Comparison of ENCODE assay signal across 29 cellular contexts in the genomic region with DNA sequence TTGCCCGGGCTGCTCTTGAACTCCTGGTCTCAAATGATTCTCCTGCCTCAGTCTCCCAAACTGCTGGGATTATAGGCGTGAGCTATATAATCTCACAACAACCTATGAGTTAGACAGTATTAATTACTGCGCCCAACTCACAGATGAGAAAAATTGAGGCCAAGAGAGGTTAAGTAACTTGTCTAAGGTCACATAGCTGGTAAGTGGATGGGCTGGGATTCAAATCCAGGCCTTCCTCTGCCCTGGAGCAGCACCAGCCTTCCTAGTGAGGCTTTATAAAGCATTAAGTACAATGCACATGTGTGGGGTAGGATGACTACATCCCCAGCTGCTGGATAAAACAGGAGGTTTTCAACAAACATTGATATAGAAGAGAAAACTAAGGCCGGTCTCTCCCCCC.
"Had no signal": no experiment of that assay in that cellular context is flagged by ENCODE, and none has a peak within 500 bp of the region (broad histone marks: within the 10 kb centered on the region; RNA-seq: fewer than 3 reads in every experiment).

No MANE protein-coding gene starts in this region.

- H3K27me3 ChIP-seq: dorsolateral prefrontal cortex, esophagus squamous epithelium, gastrocnemius medialis, heart right ventricle, left lung had no signal

- FAIRE-seq: endometrium, islet of Langerhans, keratinocyte had no signal

- H3K4me1 Mint-ChIP-seq: endodermal cell, mesothelial cell of epicardium had no signal

- H3K27me3 Mint-ChIP-seq: effector memory CD8-positive, alpha-beta T cell; naive B cell; naive thymus-derived CD8-positive, alpha-beta T cell had no signal

- H3K9me3 Mint-ChIP-seq: effector memory CD8-positive, alpha-beta T cell; endodermal cell; mesothelial cell of epicardium; naive B cell; naive thymus-derived CD8-positive, alpha-beta T cell had no signal

- H3K27ac Mint-ChIP-seq: endodermal cell, mesothelial cell of epicardium had no signal

- ATAC-seq: effector memory CD8-positive, alpha-beta T cell; esophagus mucosa; gastrocnemius medialis; heart right ventricle; left cardiac atrium; left lung; left ventricle myocardium superior; lower lobe of right lung; mucosa of descending colon; naive thymus-derived CD8-positive, alpha-beta T cell had no signal

- H3K27ac ChIP-seq: coronary artery, dorsolateral prefrontal cortex, epithelial cell of prostate, esophagus squamous epithelium, gastrocnemius medialis, heart right ventricle, left lung, lower lobe of right lung had no signal

- H3K36me3 ChIP-seq: gastrocnemius medialis, lower lobe of right lung had no signal

- H3K36me3 Mint-ChIP-seq: naive B cell; naive thymus-derived CD8-positive, alpha-beta T cell had no signal

- DNase-seq: dermis blood vessel endothelial cell; dorsolateral prefrontal cortex; effector CD4-positive, alpha-beta T cell; effector memory CD8-positive, alpha-beta T cell; endodermal cell; erythroblast; esophagus squamous epithelium; foreskin fibroblast; foreskin melanocyte; gastrocnemius medialis; glutamatergic neuron; head of caudate nucleus; heart right ventricle; hippocampal formation; left cardiac atrium; left lung; left ventricle myocardium superior; lower lobe of right lung; mesenchymal stem cell; mucosa of descending colon; naive B cell; naive thymus-derived CD8-positive, alpha-beta T cell had no signal

- H3K9me3 ChIP-seq: esophagus squamous epithelium, gastrocnemius medialis, heart right ventricle, left lung, lower lobe of right lung, mucosa of descending colon had no signal

- H3K4me3 ChIP-seq: coronary artery, dorsolateral prefrontal cortex, esophagus squamous epithelium, gastrocnemius medialis, heart right ventricle, left lung, lower lobe of right lung, mucosa of descending colon had no signal

- H3K4me3 Mint-ChIP-seq: effector memory CD8-positive, alpha-beta T cell; endodermal cell; mesothelial cell of epicardium; naive B cell; naive thymus-derived CD8-positive, alpha-beta T cell had no signal

- H3K4me1 ChIP-seq: esophagus squamous epithelium, gastrocnemius medialis, heart right ventricle, left lung, lower lobe of right lung had no signal
